In the genomic region with DNA sequence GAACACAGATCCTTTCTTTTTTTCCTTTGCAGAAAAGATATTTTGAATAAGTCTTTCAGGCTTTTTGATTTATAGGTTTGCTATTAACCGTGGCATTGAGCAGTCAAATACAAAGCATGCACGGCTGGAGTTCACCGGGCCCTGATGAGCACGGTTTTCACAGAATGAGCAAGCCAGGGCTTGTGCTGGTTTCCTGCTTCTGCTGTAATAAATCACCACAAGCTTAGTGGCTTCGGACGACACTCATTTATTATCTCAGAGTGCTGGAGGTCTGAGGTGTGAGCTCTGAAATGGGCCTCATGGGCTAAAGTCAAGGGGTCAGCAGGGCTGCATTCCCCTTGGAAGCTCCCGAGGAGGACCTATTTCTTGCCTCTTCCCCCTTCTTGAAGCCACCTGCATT, we compare ENCODE assay signal across 13 cellular contexts.
A peak's percentile ranks its signal among the peaks of the same experiment; 100 is the strongest.
DNase-seq lines count a peak whose midpoint lies in the region; ATAC-seq and TF ChIP-seq lines count a peak whose summit lies in the region.
"Had no signal": no experiment of that assay in that cellular context is flagged by ENCODE, and none has a peak within 500 bp of the region (broad histone marks: within the 10 kb centered on the region; RNA-seq: fewer than 3 reads in every experiment).

No MANE protein-coding gene starts in this region.

- intact Hi-C loops in prostate gland (cut with DNase I) (no loop called here), sigmoid colon (cut with DNase I) (no loop called here)

- H3K27me3 ChIP-seq in prostate gland (replicated peaks; ENCODE audit: insufficient read depth) (no peaks in the 10 kb centered on the region), sigmoid colon (no peaks in the 10 kb centered on the region), smooth muscle cell (ENCODE audit: low read depth) (no peaks in the 10 kb centered on the region)
- H3K27me3 ChIP-seq: SJCRH30 had no signal

- TF ChIP-seq POLR2A in prostate gland (IDR thresholded peaks at IDR 0.05) (no peak), sigmoid colon (IDR thresholded peaks at IDR 0.05) (no peak)

- ATAC-seq in HG02943 (IDR thresholded peaks at IDR 0.05; ENCODE audit: low read depth, unreplicated experiment): peak; percentile 65
- ATAC-seq: A549 had no signal

- peak; percentile 7 for DNase-seq in NCI-H2107 treated with DMSO at 0.1 percent for 48 hours (lab: John Stamatoyannopoulos, UW; ENCODE audit: unreplicated experiment)
- no peak for DNase-seq in NCI-H2107 (lab: John Stamatoyannopoulos, UW)
- DNase-seq in NCI-H345 (lab: John Stamatoyannopoulos, UW): peak; percentile 92
- peak; percentile 18 for DNase-seq in prostate gland (ENCODE audit: low spot score)
- DNase-seq in DMS 273 (lab: John Stamatoyannopoulos, UW; ENCODE audit: unreplicated experiment): no peak
- DNase-seq in sigmoid colon: no peak
- no peak for DNase-seq in smooth muscle cell (lab: John Stamatoyannopoulos, UW; ENCODE audit: unreplicated experiment)
- DNase-seq: activated naive CD8-positive, alpha-beta T cell treated with anti-CD3 and anti-CD28 coated beads, Interleukin-2, amount 10 ng/mL, durations not matched to agents 7 days and 5 days; GM23248; substantia nigra had no signal

- TF ChIP-seq CTCF in prostate gland (IDR thresholded peaks at IDR 0.05): no peak
- TF ChIP-seq CTCF in sigmoid colon (IDR thresholded peaks at IDR 0.05): no peak
- no peak for TF ChIP-seq CTCF in smooth muscle cell (IDR thresholded peaks at IDR 0.05; ENCODE audit: borderline replicate concordance, insufficient read depth, poor library complexity, severe bottlenecking)

- no peak overlapping the region for H2AFZ ChIP-seq in smooth muscle cell (ENCODE audit: low read depth)
- H2AFZ ChIP-seq: GM23248 had no signal

- no peaks in the 10 kb centered on the region for H4K20me1 ChIP-seq in smooth muscle cell (ENCODE audit: low read depth)

- H3K4me1 ChIP-seq in prostate gland (replicated peaks) (no peaks in the 10 kb centered on the region), sigmoid colon (no peaks in the 10 kb centered on the region), smooth muscle cell (ENCODE audit: low read depth) (peaks cover under 1% of the 10 kb centered on the region)

- H3K36me3 ChIP-seq in prostate gland (no peaks in the 10 kb centered on the region), sigmoid colon (no peaks in the 10 kb centered on the region), smooth muscle cell (ENCODE audit: low read depth) (no peaks in the 10 kb centered on the region)
- H3K36me3 ChIP-seq: SJCRH30 had no signal

- WGBS in prostate gland: 37% methylated on average over 7 of the region's 7 CpGs
- 52 to 81% methylated on average over 7 of the region's 7 CpGs for WGBS in sigmoid colon, 2 donors
- WGBS in smooth muscle cell (ENCODE audit: low lambda C conversion rate): 9% methylated on average over 7 of the region's 7 CpGs

- H3K9ac ChIP-seq in smooth muscle cell (ENCODE audit: low read depth): no peak overlapping the region
- H3K9ac ChIP-seq: GM23248 had no signal

- no peaks in the 10 kb centered on the region for H3F3A ChIP-seq in smooth muscle cell (ENCODE audit: low read depth)

- H3K4me3 ChIP-seq in prostate gland: no peak overlapping the region
- no peak overlapping the region for H3K4me3 ChIP-seq in sigmoid colon
- no peak overlapping the region for H3K4me3 ChIP-seq in smooth muscle cell
- H3K4me3 ChIP-seq: A549, GM23248, SJCRH30 had no signal

- H3K4me2 ChIP-seq in smooth muscle cell: no peak overlapping the region
- H3K4me2 ChIP-seq: A549 had no signal

- H3K9me3 ChIP-seq in prostate gland (no peaks in the 10 kb centered on the region), sigmoid colon (no peaks in the 10 kb centered on the region), smooth muscle cell (replicated peaks; ENCODE audit: low read depth) (no peaks in the 10 kb centered on the region)
- H3K9me3 ChIP-seq: A549 had no signal

- no peak for TF ChIP-seq EP300 in sigmoid colon (IDR thresholded peaks at IDR 0.05)

- H3K27ac ChIP-seq in prostate gland (no peak overlapping the region), sigmoid colon (no peak overlapping the region), smooth muscle cell (ENCODE audit: low read depth) (no peak overlapping the region)
- H3K27ac ChIP-seq: A549, GM23248 had no signal

- no peaks in the 10 kb centered on the region for H3K79me2 ChIP-seq in smooth muscle cell (ENCODE audit: low read depth)

Comparison
In these comparisons a context has a peak if more than half of its experiments do, and no peak if none do; other contexts are left out.
1. DNase-seq: peak in NCI-H2107 treated with DMSO at 0.1 percent for 48 hours (single experiment), NCI-H345 (single experiment) and prostate gland (single experiment); none in NCI-H2107 (single experiment), DMS 273 (single experiment), sigmoid colon (single experiment) and smooth muscle cell (single experiment).